Comparison of ENCODE assay signal across 7 cellular contexts in the genomic region with DNA sequence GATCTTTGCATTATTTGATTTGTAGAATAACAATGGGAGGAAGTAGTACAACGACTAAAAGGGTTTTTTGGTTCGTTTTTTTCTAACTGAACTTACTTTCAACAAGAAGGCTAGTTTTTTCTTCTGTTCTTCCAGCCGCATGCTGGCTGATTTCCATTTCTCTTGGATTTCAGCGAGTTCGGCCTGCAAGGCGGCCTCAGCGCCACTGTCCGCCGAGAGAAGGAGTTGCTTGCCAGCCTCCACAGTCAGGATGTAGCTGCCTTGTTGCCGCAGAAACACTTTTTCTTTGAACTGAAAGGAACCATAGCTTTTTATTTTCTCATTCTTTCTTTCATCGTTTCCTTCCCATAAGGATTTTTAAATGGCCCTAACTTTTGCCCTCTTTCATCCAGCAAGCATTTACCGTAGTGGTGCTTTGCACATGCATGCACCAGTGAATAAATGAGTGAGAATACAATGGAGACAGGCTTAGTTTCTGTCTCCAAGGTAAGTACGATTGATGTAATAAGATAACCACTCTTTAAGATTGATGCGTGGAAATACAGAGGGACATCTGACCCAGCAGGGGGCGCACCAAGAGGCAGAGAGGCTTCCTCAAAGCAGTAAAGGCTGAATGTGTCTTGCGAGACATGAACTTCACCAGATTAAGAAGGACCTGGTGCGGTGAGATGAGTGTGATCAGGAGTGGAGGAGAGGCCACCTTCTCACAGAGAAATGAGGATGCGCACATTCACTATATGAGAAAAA.
DNase-seq lines count a peak whose midpoint lies in the region; ATAC-seq and TF ChIP-seq lines count a peak whose summit lies in the region.

No MANE protein-coding gene starts in this region.

- H3K4me1 ChIP-seq in colonic mucosa = no peaks in the 10 kb centered on the region

- no peak overlapping the region for H3K4me3 Mint-ChIP-seq in natural killer cell

- DNase-seq in colonic mucosa (peak; percentile 36), natural killer cell (no peak), NCI-H2029 (lab: John Stamatoyannopoulos, UW) (no peak)

- H3K27ac ChIP-seq in colonic mucosa = no peak overlapping the region

- intact Hi-C loops in colonic mucosa (cut with DNase I) (loop anchor here (5.0 to 10.0 kb wide), 2 partner anchors 56 to 149 kb away; no protein-coding TSS in a partner anchor), natural killer cell (cut with micrococcal nuclease) (no loop called here)

- H3K27ac Mint-ChIP-seq in natural killer cell = peak overlapping the region in 1 of 2 donors; percentile 15

- H3K9me3 ChIP-seq in colonic mucosa = no peaks in the 10 kb centered on the region

- no peaks in the 10 kb centered on the region for H3K27me3 ChIP-seq in colonic mucosa

- H3K9me3 Mint-ChIP-seq in natural killer cell = no peaks in the 10 kb centered on the region

- H3K36me3 ChIP-seq in colonic mucosa = no peaks in the 10 kb centered on the region

- H3K9ac ChIP-seq in colonic mucosa (ENCODE audit: low read depth in 2 of 2, low read length in 2 of 2) = no peak overlapping the region

- H3K27me3 Mint-ChIP-seq in natural killer cell (ENCODE audit: low read depth in 2 of 2) = no peaks in the 10 kb centered on the region

- peaks cover 0 to 6% of the 10 kb centered on the region in 2 donors for H3K4me1 Mint-ChIP-seq in natural killer cell

- H3K4me3 ChIP-seq in colonic mucosa = no peak overlapping the region

- peaks cover 17% of the 10 kb centered on the region for H3K36me3 Mint-ChIP-seq in natural killer cell

- ATAC-seq in GM19351 (IDR thresholded peaks at IDR 0.05; ENCODE audit: unreplicated experiment) = peak; percentile 47
- ATAC-seq in SK-N-SH treated with all-trans-retinoic acid at 6 μM for 48 hours = 0 out of 3 replicates have a peak, but pooled peaks have one; percentile 16
- no peak for ATAC-seq in natural killer cell
- ATAC-seq in GM18498 (IDR thresholded peaks at IDR 0.05; ENCODE audit: unreplicated experiment) = no peak
- ATAC-seq in GM19455 (IDR thresholded peaks at IDR 0.05; ENCODE audit: unreplicated experiment) = no peak

- TF ChIP-seq CTCF in colonic mucosa (IDR thresholded peaks at IDR 0.05) (peak; percentile 37), natural killer cell (IDR thresholded peaks at IDR 0.05) (peak; percentile 34)

TF ChIP-seq in SK-N-SH treated with all-trans-retinoic acid at 6 μM for 48 hours, 23 proteins besides CTCF, POLR2A, EP300 and RAD21:
- no peak for TF ChIP-seq ZNF8 (CRISPR knock-in tag; IDR thresholded peaks at IDR 0.05)
- TF ChIP-seq ZNF565 (CRISPR knock-in tag; conservative IDR thresholded peaks at IDR 0.05; ENCODE audit: low read depth) = no peak
- no peak for TF ChIP-seq POU6F1 (CRISPR knock-in tag; IDR thresholded peaks at IDR 0.05; ENCODE audit: borderline replicate concordance, low read depth)
- TF ChIP-seq, protein P1, sequence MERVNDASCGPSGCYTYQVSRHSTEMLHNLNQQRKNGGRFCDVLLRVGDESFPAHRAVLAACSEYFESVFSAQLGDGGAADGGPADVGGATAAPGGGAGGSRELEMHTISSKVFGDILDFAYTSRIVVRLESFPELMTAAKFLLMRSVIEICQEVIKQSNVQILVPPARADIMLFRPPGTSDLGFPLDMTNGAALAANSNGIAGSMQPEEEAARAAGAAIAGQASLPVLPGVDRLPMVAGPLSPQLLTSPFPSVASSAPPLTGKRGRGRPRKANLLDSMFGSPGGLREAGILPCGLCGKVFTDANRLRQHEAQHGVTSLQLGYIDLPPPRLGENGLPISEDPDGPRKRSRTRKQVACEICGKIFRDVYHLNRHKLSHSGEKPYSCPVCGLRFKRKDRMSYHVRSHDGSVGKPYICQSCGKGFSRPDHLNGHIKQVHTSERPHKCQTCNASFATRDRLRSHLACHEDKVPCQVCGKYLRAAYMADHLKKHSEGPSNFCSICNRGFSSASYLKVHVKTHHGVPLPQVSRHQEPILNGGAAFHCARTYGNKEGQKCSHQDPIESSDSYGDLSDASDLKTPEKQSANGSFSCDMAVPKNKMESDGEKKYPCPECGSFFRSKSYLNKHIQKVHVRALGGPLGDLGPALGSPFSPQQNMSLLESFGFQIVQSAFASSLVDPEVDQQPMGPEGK (CRISPR knock-in tag; IDR thresholded peaks at IDR 0.05; ENCODE audit: borderline replicate concordance) = no peak
- TF ChIP-seq BACH2 (CRISPR knock-in tag; IDR thresholded peaks at IDR 0.05; ENCODE audit: borderline replicate concordance) = no peak
- no peak for TF ChIP-seq ZFP30 (CRISPR knock-in tag; IDR thresholded peaks at IDR 0.05)
- TF ChIP-seq ARNTL (CRISPR knock-in tag; IDR thresholded peaks at IDR 0.05; ENCODE audit: borderline replicate concordance, low read depth) = no peak
- TF ChIP-seq, protein P2, sequence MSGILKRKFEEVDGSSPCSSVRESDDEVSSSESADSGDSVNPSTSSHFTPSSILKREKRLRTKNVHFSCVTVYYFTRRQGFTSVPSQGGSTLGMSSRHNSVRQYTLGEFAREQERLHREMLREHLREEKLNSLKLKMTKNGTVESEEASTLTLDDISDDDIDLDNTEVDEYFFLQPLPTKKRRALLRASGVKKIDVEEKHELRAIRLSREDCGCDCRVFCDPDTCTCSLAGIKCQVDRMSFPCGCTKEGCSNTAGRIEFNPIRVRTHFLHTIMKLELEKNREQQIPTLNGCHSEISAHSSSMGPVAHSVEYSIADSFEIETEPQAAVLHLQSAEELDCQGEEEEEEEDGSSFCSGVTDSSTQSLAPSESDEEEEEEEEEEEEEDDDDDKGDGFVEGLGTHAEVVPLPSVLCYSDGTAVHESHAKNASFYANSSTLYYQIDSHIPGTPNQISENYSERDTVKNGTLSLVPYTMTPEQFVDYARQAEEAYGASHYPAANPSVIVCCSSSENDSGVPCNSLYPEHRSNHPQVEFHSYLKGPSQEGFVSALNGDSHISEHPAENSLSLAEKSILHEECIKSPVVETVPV (CRISPR knock-in tag; IDR thresholded peaks at IDR 0.05) = no peak
- no peak for TF ChIP-seq PPARA (CRISPR knock-in tag; IDR thresholded peaks at IDR 0.05; ENCODE audit: borderline replicate concordance)
- no peak for TF ChIP-seq ZC3H10 (CRISPR knock-in tag; IDR thresholded peaks at IDR 0.05)
- TF ChIP-seq CREB5 (CRISPR knock-in tag; IDR thresholded peaks at IDR 0.05; ENCODE audit: low read depth) = no peak
- no peak for TF ChIP-seq ISL1 (CRISPR knock-in tag; IDR thresholded peaks at IDR 0.05)
- TF ChIP-seq SNAI2 (CRISPR knock-in tag; IDR thresholded peaks at IDR 0.05) = no peak
- TF ChIP-seq, protein P3, sequence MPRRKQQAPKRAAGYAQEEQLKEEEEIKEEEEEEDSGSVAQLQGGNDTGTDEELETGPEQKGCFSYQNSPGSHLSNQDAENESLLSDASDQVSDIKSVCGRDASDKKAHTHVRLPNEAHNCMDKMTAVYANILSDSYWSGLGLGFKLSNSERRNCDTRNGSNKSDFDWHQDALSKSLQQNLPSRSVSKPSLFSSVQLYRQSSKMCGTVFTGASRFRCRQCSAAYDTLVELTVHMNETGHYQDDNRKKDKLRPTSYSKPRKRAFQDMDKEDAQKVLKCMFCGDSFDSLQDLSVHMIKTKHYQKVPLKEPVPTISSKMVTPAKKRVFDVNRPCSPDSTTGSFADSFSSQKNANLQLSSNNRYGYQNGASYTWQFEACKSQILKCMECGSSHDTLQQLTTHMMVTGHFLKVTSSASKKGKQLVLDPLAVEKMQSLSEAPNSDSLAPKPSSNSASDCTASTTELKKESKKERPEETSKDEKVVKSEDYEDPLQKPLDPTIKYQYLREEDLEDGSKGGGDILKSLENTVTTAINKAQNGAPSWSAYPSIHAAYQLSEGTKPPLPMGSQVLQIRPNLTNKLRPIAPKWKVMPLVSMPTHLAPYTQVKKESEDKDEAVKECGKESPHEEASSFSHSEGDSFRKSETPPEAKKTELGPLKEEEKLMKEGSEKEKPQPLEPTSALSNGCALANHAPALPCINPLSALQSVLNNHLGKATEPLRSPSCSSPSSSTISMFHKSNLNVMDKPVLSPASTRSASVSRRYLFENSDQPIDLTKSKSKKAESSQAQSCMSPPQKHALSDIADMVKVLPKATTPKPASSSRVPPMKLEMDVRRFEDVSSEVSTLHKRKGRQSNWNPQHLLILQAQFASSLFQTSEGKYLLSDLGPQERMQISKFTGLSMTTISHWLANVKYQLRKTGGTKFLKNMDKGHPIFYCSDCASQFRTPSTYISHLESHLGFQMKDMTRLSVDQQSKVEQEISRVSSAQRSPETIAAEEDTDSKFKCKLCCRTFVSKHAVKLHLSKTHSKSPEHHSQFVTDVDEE (CRISPR knock-in tag; IDR thresholded peaks at IDR 0.05) = no peak
- TF ChIP-seq RARB (CRISPR knock-in tag; IDR thresholded peaks at IDR 0.05) = no peak
- no peak for TF ChIP-seq TOX (CRISPR knock-in tag; IDR thresholded peaks at IDR 0.05; ENCODE audit: borderline replicate concordance)

Comparison
In these comparisons a context has a peak if more than half of its experiments do, and no peak if none do; other contexts are left out.
1. ATAC-seq: peak in GM19351 (single experiment) and SK-N-SH treated with all-trans-retinoic acid at 6 μM for 48 hours (single experiment); none in natural killer cell (0 of 3), GM18498 (single experiment) and GM19455 (single experiment).